In genomic region chr18:57447154-57447621, GRCh38 we compare ENCODE assay signal across 9 cellular contexts. TPM values are rescaled to one million over a fixed set of nuclear protein-coding genes. Genes with fewer than 3 reads are reported as not detected.
DNase-seq lines count a peak whose midpoint lies in the region; ATAC-seq and TF ChIP-seq lines count a peak whose summit lies in the region.
"Had no signal": no experiment of that assay in that cellular context is flagged by ENCODE, and none has a peak within 500 bp of the region (broad histone marks: within the 10 kb centered on the region; RNA-seq: fewer than 3 reads in every experiment).

No MANE protein-coding gene starts in this region.

- H3K27me3 ChIP-seq in cardiac muscle cell = peaks cover 57% of the 10 kb centered on the region
- peaks cover 0 to 5% of the 10 kb centered on the region in 2 donors for H3K27me3 ChIP-seq in right atrium auricular region
- peaks cover 34% of the 10 kb centered on the region for H3K27me3 ChIP-seq in RWPE2 (ENCODE audit: insufficient read depth, poor library complexity, severe bottlenecking)
- H3K27me3 ChIP-seq in foreskin keratinocyte = peaks cover 41% of the 10 kb centered on the region
- peaks cover 64% of the 10 kb centered on the region for H3K27me3 ChIP-seq in upper lobe of right lung
- H3K27me3 ChIP-seq in ascending aorta = no peaks in the 10 kb centered on the region

- no peaks in the 10 kb centered on the region for H3K36me3 ChIP-seq in cardiac muscle cell
- H3K36me3 ChIP-seq in right atrium auricular region = no peaks in the 10 kb centered on the region
- no peaks in the 10 kb centered on the region for H3K36me3 ChIP-seq in RWPE2 (ENCODE audit: low read depth)
- H3K36me3 ChIP-seq in upper lobe of right lung = no peaks in the 10 kb centered on the region
- no peaks in the 10 kb centered on the region for H3K36me3 ChIP-seq in ascending aorta

- TF ChIP-seq CTCF in cardiac muscle cell (IDR thresholded peaks at IDR 0.05; ENCODE audit: low read depth, low read length) (no peak), right atrium auricular region (IDR thresholded peaks at IDR 0.05) (no peak), RWPE2 (IDR thresholded peaks at IDR 0.05; ENCODE audit: poor library complexity, severe bottlenecking) (no peak), foreskin keratinocyte (conservative IDR thresholded peaks at IDR 0.05) (peak; percentile 7), upper lobe of right lung (IDR thresholded peaks at IDR 0.05) (no peak), ascending aorta (IDR thresholded peaks at IDR 0.05) (no peak)

- DNase-seq in cardiac muscle cell (ENCODE audit: low read depth in 1 of 2, low spot score in 1 of 2) = peak; percentile 48 to 89
- no peak for DNase-seq in right atrium auricular region (ENCODE audit: low spot score)
- no peak for DNase-seq in RWPE2 (ENCODE audit: low spot score)
- no peak for DNase-seq in foreskin keratinocyte
- no peak for DNase-seq in upper lobe of right lung
- DNase-seq in ascending aorta (ENCODE audit: low spot score in 2 of 2) = no peak
- DNase-seq: activated CD4-positive, alpha-beta T cell treated with anti-CD3 and anti-CD28 coated beads for 4 hours had no signal

- no peak overlapping the region for H3K4me3 ChIP-seq in cardiac muscle cell
- no peak overlapping the region for H3K4me3 ChIP-seq in right atrium auricular region
- no peak overlapping the region for H3K4me3 ChIP-seq in RWPE2 (ENCODE audit: severe bottlenecking)
- H3K4me3 ChIP-seq in upper lobe of right lung = no peak overlapping the region
- H3K4me3 ChIP-seq in ascending aorta = no peak overlapping the region

- H3K27ac ChIP-seq in cardiac muscle cell (no peak overlapping the region), right atrium auricular region (no peak overlapping the region), RWPE2 (ENCODE audit: poor library complexity, severe bottlenecking) (no peak overlapping the region), foreskin keratinocyte (no peak overlapping the region), upper lobe of right lung (no peak overlapping the region), ascending aorta (no peak overlapping the region)

- H3K4me1 ChIP-seq in cardiac muscle cell (ENCODE audit: low read depth) (no peaks in the 10 kb centered on the region), right atrium auricular region (no peaks in the 10 kb centered on the region), RWPE2 (ENCODE audit: insufficient read depth, poor library complexity, severe bottlenecking) (no peaks in the 10 kb centered on the region), foreskin keratinocyte (no peaks in the 10 kb centered on the region), upper lobe of right lung (no peaks in the 10 kb centered on the region), ascending aorta (no peaks in the 10 kb centered on the region)

- H3K9me3 ChIP-seq in cardiac muscle cell (ENCODE audit: low read depth) (no peaks in the 10 kb centered on the region), right atrium auricular region (no peaks in the 10 kb centered on the region), RWPE2 (ENCODE audit: severe bottlenecking) (no peaks in the 10 kb centered on the region), upper lobe of right lung (no peaks in the 10 kb centered on the region), ascending aorta (no peaks in the 10 kb centered on the region)

- ATAC-seq in RWPE2 (ENCODE audit: low read depth) (peak; percentile 60), foreskin keratinocyte (peak; percentile 72), upper lobe of right lung (peak; percentile 62), GM18517 (IDR thresholded peaks at IDR 0.05; ENCODE audit: unreplicated experiment) (no peak), GM21619 (IDR thresholded peaks at IDR 0.05; ENCODE audit: unreplicated experiment) (no peak)

- intact Hi-C loops in upper lobe of right lung (cut with DNase I) = no loop called here
- intact Hi-C loops in ascending aorta (cut with DNase I) = no loop called here

RNA-seq across cellular contexts. Expression of gene ONECUT2, which starts 12.0 kb away (rescaled TPM):
- total RNA-seq in cardiac muscle cell (0.03 and 0.04 TPM in 2 replicates), right atrium auricular region (under 1 TPM; 0.04 TPM), foreskin keratinocyte (under 0.01 and 0.14 TPM in 2 replicates), upper lobe of right lung (0.03 TPM), ascending aorta (0.11 TPM)
- polyA plus RNA-seq in cardiac muscle cell (0.04 TPM in 1 of 2 replicates, not detected in the other), foreskin keratinocyte (under 0.01 TPM in 2 replicates)

Comparison
In these comparisons a context has a peak if more than half of its experiments do, and no peak if none do; other contexts are left out.
1. DNase-seq: peak in cardiac muscle cell (2 of 2); none in right atrium auricular region (single experiment), RWPE2 (single experiment), foreskin keratinocyte (0 of 2), upper lobe of right lung (single experiment) and ascending aorta (0 of 2).
2. ATAC-seq: peak in RWPE2 (single experiment), foreskin keratinocyte (single experiment) and upper lobe of right lung (single experiment); none in GM18517 (single experiment) and GM21619 (single experiment).